ENCODE assay signal across 7 cellular contexts in genomic region chr19:42606660-42607351, GRCh38. TPM values are rescaled to one million over a fixed set of nuclear protein-coding genes. Genes with fewer than 3 reads are reported as not detected.
DNase-seq lines count a peak whose midpoint lies in the region; ATAC-seq and TF ChIP-seq lines count a peak whose summit lies in the region.

No MANE protein-coding gene starts in this region.

- no peaks in the 10 kb centered on the region for H3K9me3 Mint-ChIP-seq in MCF 10A (ENCODE audit: unreplicated experiment)

- peak; percentile 74 for TF ChIP-seq CTCF in MCF 10A (IDR thresholded peaks at IDR 0.05; ENCODE audit: unreplicated experiment)

- no peaks in the 10 kb centered on the region for H3K9me3 ChIP-seq in MG63

- H3K36me3 ChIP-seq in MG63 = no peaks in the 10 kb centered on the region

- no peak overlapping the region for H3K27ac Mint-ChIP-seq in MCF 10A (ENCODE audit: low read depth, unreplicated experiment)

- no peaks in the 10 kb centered on the region for H3K36me3 Mint-ChIP-seq in MCF 10A (ENCODE audit: insufficient read depth, unreplicated experiment)

- H3K27me3 ChIP-seq in MG63 = peaks cover 6% of the 10 kb centered on the region; the same call in 1 of the 2 replicates

- no peak overlapping the region for H3K4me3 Mint-ChIP-seq in MCF 10A (ENCODE audit: unreplicated experiment)

- ATAC-seq in HG03097 (IDR thresholded peaks at IDR 0.05; ENCODE audit: low FRiP score, unreplicated experiment) = no peak

- POLR2A ChIA-PET in MCF 10A (lab: Yijun Ruan, JAX) = no interaction called here

- peaks cover 49% of the 10 kb centered on the region for H3K27me3 Mint-ChIP-seq in MCF 10A (ENCODE audit: insufficient read depth, unreplicated experiment)

- no TSS peak for BruUV-seq in MCF 10A (replicated peaks; lab: Mats Ljungman, UMichigan)

- H3K4me1 Mint-ChIP-seq in MCF 10A (ENCODE audit: insufficient read depth, unreplicated experiment) = no peaks in the 10 kb centered on the region

- CTCF ChIA-PET in MCF 10A (lab: Yijun Ruan, JAX) = interaction anchor here (0.6 to 1.2 kb wide), 11 partner anchors 9 to 315 kb away, joined by 3 to 6 read pairs (median 3); no protein-coding TSS in a partner anchor

- no peak overlapping the region for H3K4me3 ChIP-seq in MG63

- DNase-seq in GM04504 (ENCODE audit: low read depth) (peak; percentile 9), MG63 (peak; percentile 85), T-helper 2 cell (peak in 3 of 5 experiments; percentile 25 to 40 (median 35)), MCF 10A (ENCODE audit: unreplicated experiment) (peak; percentile 74), left kidney (ENCODE audit: low read depth, low spot score) (peak; percentile 67)
- peak; percentile 20 for DNase-seq in stimulated activated CD8-positive, alpha-beta memory T cell treated with anti-CD3 and anti-CD28 coated beads, Interleukin-7, amount 100 ng/mL, for 24 hours (ENCODE audit: low read depth)

- intact Hi-C loops in MCF 10A (cut with micrococcal nuclease) = no loop called here

RNA-seq across cellular contexts. Expression of gene CEACAM8, which starts 12.1 kb away (rescaled TPM):
- total RNA-seq in MG63 (2014; rRNA removed; shearing (Covaris generic); ENCODE audit: low replicate concordance) = not detected in 2 replicates
- not detected in 2 replicates for total RNA-seq in MCF 10A (2022)

Comparison
In these comparisons a context has a peak if more than half of its experiments do, and no peak if none do; other contexts are left out.
1. DNase-seq: peak in every context shown above with its lines; median percentile 85 in MG63; 74 in MCF 10A; 67 in left kidney; 35 in T-helper 2 cell; 20 in stimulated activated CD8-positive, alpha-beta memory T cell treated with anti-CD3 and anti-CD28 coated beads, Interleukin-7, amount 100 ng/mL, for 24 hours; 9 in GM04504.